ENCODE assay signal across 15 cellular contexts in the genomic region with DNA sequence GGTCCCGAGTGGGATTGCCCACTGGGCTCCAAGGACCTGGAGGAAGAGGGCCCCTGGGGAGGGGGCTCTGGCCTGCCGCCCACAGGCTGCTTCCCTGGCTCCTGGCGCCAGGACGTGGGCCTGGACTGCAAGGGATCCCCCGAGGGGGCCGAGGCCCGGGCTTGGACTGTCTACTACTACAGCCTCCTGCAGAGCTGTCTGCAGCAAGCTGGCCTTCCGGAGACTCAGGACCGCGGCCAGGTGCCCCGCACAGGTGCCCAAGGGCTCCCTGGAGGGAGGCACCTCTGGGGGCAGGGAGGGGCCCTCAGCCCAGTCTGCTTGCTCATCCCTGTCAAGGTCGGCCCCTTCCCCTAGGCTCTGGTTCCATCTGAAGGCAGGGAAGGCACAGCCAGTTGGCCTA. TPM values are rescaled to one million over a fixed set of nuclear protein-coding genes. Genes with fewer than 3 reads are reported as not detected.
DNase-seq lines count a peak whose midpoint lies in the region; ATAC-seq and TF ChIP-seq lines count a peak whose summit lies in the region.
"Had no signal": no experiment of that assay in that cellular context is flagged by ENCODE, and none has a peak within 500 bp of the region (broad histone marks: within the 10 kb centered on the region; RNA-seq: fewer than 3 reads in every experiment).

No MANE protein-coding gene starts in this region.

- no peaks in the 10 kb centered on the region for H3K27me3 Mint-ChIP-seq in T-helper 17 cell

- intact Hi-C loops in heart left ventricle (cut with DNase I): no loop called here
- intact Hi-C loops in Right ventricle myocardium inferior (cut with DNase I): loop anchor here (2.0 kb wide), 1 partner anchor 15 kb away; no protein-coding TSS in a partner anchor

- no peak overlapping the region for H3K4me3 ChIP-seq in heart left ventricle
- no peak overlapping the region for H3K4me3 ChIP-seq in thoracic aorta
- H3K4me3 ChIP-seq: A549, prostate gland had no signal

- CTCF ChIA-PET in GM10248 (lab: Yijun Ruan, JAX): interaction anchor here (1.2 to 5.7 kb wide), 3 partner anchors 10 to 36 kb away, joined by 3 to 50 read pairs (median 19); a partner anchor contains a TSS

- peaks cover 3 to 67% (median 43%) of the 10 kb centered on the region in 12 donors for H3K4me1 ChIP-seq in heart left ventricle
- peaks cover 23 to 55% of the 10 kb centered on the region in 2 donors for H3K4me1 ChIP-seq in thoracic aorta (ENCODE audit: control insufficient read depth in 1 of 2, low read depth in 2 of 2)

- peak overlapping the region in 11 of 12 donors; percentile 47 to 96 (median 91) for H3K27ac ChIP-seq in heart left ventricle
- peak overlapping the region; percentile 99 for H3K27ac ChIP-seq in layer of hippocampus (ENCODE audit: low read depth, low read length)
- peak overlapping the region; percentile 66 to 90 for H3K27ac ChIP-seq in thoracic aorta
- H3K27ac ChIP-seq: A549, prostate gland had no signal

- peak overlapping the region; percentile 49 for H3K4me3 Mint-ChIP-seq in T-helper 17 cell

- POLR2A ChIA-PET in GM10248 (lab: Yijun Ruan, JAX): interaction anchor here (1.1 kb wide), 1 partner anchor 16 kb away, joined by 3 read pairs; a partner anchor contains a TSS

- TF ChIP-seq POLR2A in heart left ventricle (IDR thresholded peaks at IDR 0.05): no peak

- ATAC-seq in heart left ventricle (no peak), Right ventricle myocardium inferior (no peak), T-helper 17 cell (no peak), thoracic aorta (ENCODE audit: insufficient number of reproducible peaks, low FRiP score, low read depth) (no peak)
- ATAC-seq: A549 had no signal

- peak overlapping the region; percentile 87 for H3K27ac Mint-ChIP-seq in T-helper 17 cell

- H3K36me3 ChIP-seq in heart left ventricle (no peaks in the 10 kb centered on the region), thoracic aorta (no peaks in the 10 kb centered on the region)
- H3K36me3 ChIP-seq: prostate gland had no signal

- no peaks in the 10 kb centered on the region for H3K9me3 ChIP-seq in heart left ventricle
- no peaks in the 10 kb centered on the region for H3K9me3 ChIP-seq in T-helper 17 cell (ENCODE audit: control insufficient read depth, low read length, poor library complexity, severe bottlenecking)
- no peaks in the 10 kb centered on the region for H3K9me3 ChIP-seq in thoracic aorta
- H3K9me3 ChIP-seq: A549, prostate gland had no signal

- H3K4me1 Mint-ChIP-seq in T-helper 17 cell: peaks cover 54% of the 10 kb centered on the region

- H3K36me3 Mint-ChIP-seq in T-helper 17 cell (ENCODE audit: low read depth): no peaks in the 10 kb centered on the region

- DNase-seq in heart left ventricle (no peak), Right ventricle myocardium inferior (ENCODE audit: missing footprints) (no peak), T-helper 17 cell (no peak), thoracic aorta (ENCODE audit: low spot score) (no peak), DMS53 (lab: John Stamatoyannopoulos, UW) (no peak), NCI-H2196 treated with DMSO at 0.1 percent for 48 hours (lab: John Stamatoyannopoulos, UW; ENCODE audit: unreplicated experiment) (no peak), GM10248 (ENCODE audit: extremely low spot score) (no peak)
- DNase-seq: H7, KG1, NCI-H1417 treated with DMSO at 0.1 percent for 48 hours had no signal

- TF ChIP-seq CTCF in heart left ventricle (IDR thresholded peaks at IDR 0.05) (no peak), thoracic aorta (IDR thresholded peaks at IDR 0.05) (no peak), GM10248 (IDR thresholded peaks at IDR 0.05; ENCODE audit: control extremely low read depth, extremely low read depth, low read depth, missing control alignments) (no peak)

- 74 to 86% (median 80%) methylated on average over 7 to 12 of the region's 12 CpGs for WGBS in heart left ventricle, 4 donors

- H3K27me3 ChIP-seq in heart left ventricle (peaks cover 0 to 23% (median 5%) of the 10 kb centered on the region in 9 donors), layer of hippocampus (ENCODE audit: control insufficient read depth, insufficient read depth, low read length) (no peaks in the 10 kb centered on the region), thoracic aorta (replicated peaks; ENCODE audit: insufficient read depth) (no peaks in the 10 kb centered on the region)

RNA-seq across cellular contexts. Expression of a gene that starts 1.9 kb away (rescaled TPM):
- total RNA-seq in heart left ventricle: 10 to 100 TPM in 5 of 9 donors, 1 to 10 TPM in 4; 3.5 to 33.6 (median 11.8) TPM
- 1 to 10 TPM in 1 of 2 donors, under 1 TPM in 1; 0.89 to 6.2 TPM for polyA plus RNA-seq in heart left ventricle
- 14.1 TPM for total RNA-seq in Right ventricle myocardium inferior
- 1 to 10 TPM; 4.5 to 7.5 TPM for total RNA-seq in T-helper 17 cell
- total RNA-seq in thoracic aorta: 10 to 100 TPM in 1 of 2 donors, 1 to 10 TPM in 1; 7.9 to 10.8 TPM
- polyA plus RNA-seq: keratinocyte had no signal

RNA-seq across cellular contexts. Expression of a gene that starts 10.9 kb away (rescaled TPM):
- total RNA-seq in heart left ventricle (10 to 100 TPM; 19.3 to 32.8 (median 25.2) TPM), Right ventricle myocardium inferior (27.8 TPM), T-helper 17 cell (10 to 100 TPM; 47.8 to 62.7 TPM), thoracic aorta (10 to 100 TPM; 68.3 to 69.3 TPM)
- polyA plus RNA-seq in heart left ventricle: 10 to 100 TPM; 33.3 to 36.0 TPM

RNA-seq across cellular contexts. Expression of a gene that starts 13.5 kb away (rescaled TPM):
- total RNA-seq in heart left ventricle (10 to 100 TPM in 1 of 9 donors, 1 to 10 TPM in 4, under 1 TPM in 4; 0.14 to 14.2 (median 1.6) TPM), Right ventricle myocardium inferior (1.3 TPM), T-helper 17 cell (100 to 1,000 TPM; 251 to 262 TPM), thoracic aorta (1 to 10 TPM; 2.6 to 3.8 TPM)
- under 1 TPM; 0.61 to 0.88 TPM for polyA plus RNA-seq in heart left ventricle
- total RNA-seq: endothelial cell of umbilical vein had no signal
- polyA plus RNA-seq: A549, endothelial cell of umbilical vein, keratinocyte had no signal

RNA-seq across cellular contexts. Expression of a gene that starts 15.8 kb away (rescaled TPM):
- total RNA-seq in heart left ventricle: 100 to 1,000 TPM in 7 of 9 donors, 10 to 100 TPM in 2; 90.3 to 151 (median 105) TPM
- 100 to 1,000 TPM in 1 of 2 donors, 10 to 100 TPM in 1; 94.4 to 207 TPM for polyA plus RNA-seq in heart left ventricle
- 112 TPM for total RNA-seq in Right ventricle myocardium inferior
- 100 to 1,000 TPM; 133 to 146 TPM for total RNA-seq in T-helper 17 cell
- total RNA-seq in thoracic aorta: 10 to 100 TPM; 74.4 to 77.8 TPM

RNA-seq across cellular contexts. Expression of a gene that starts 20.1 kb away (rescaled TPM):
- total RNA-seq in heart left ventricle: 10 to 100 TPM in 1 of 9 donors, 1 to 10 TPM in 4, under 1 TPM in 4; 0.50 to 11.0 (median 1.3) TPM
- 1 to 10 TPM; 1.1 to 1.4 TPM for polyA plus RNA-seq in heart left ventricle
- total RNA-seq in Right ventricle myocardium inferior: 1.7 TPM
- total RNA-seq in T-helper 17 cell: 100 to 1,000 TPM; 170 to 184 TPM
- 1 to 10 TPM; 4.0 to 7.2 TPM for total RNA-seq in thoracic aorta
- total RNA-seq: endothelial cell of umbilical vein had no signal
- polyA plus RNA-seq: keratinocyte had no signal

Comparison
In these comparisons a context has a peak if more than half of its experiments do, and no peak if none do; other contexts are left out.
1. RNA of a gene that starts 13.5 kb away (total RNA-seq): 251 to 262 TPM in T-helper 17 cell; 2.6 to 3.8 TPM in thoracic aorta, 0.14 to 14.2 TPM in heart left ventricle and 1.3 TPM in Right ventricle myocardium inferior (single experiment); every median in the first group is over 10 times any median in the second.
2. Peak in every context shown above with its lines, with median percentiles within 50 percentile points of each other: H3K27ac ChIP-seq.